ENCODE assay signal across 19 cellular contexts in the genomic region with DNA sequence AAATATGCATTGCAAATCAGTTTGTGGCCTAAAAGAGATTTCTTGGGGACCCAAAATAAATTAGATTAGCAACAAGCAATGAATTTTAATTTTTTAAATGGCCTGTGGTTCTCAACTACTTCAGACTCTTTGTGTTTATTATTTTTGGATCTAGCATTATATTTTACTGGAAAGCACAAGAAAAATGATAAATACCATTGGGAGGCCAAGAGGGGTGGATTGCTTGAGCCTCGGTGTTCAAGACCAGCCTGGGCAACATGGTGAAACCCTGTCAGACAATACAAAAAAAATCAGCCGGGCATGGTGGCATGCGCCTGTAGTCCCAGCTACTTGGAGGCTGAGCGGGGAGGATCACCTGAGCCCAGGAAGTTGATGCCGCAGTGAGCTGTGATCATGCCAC. TPM values are rescaled to one million over a fixed set of nuclear protein-coding genes. Genes with fewer than 3 reads are reported as not detected.
DNase-seq lines count a peak whose midpoint lies in the region; ATAC-seq and TF ChIP-seq lines count a peak whose summit lies in the region.
"Had no signal": no experiment of that assay in that cellular context is flagged by ENCODE, and none has a peak within 500 bp of the region (broad histone marks: within the 10 kb centered on the region; RNA-seq: fewer than 3 reads in every experiment).

No MANE protein-coding gene starts in this region.

- DNase-seq in MG63 = peak; percentile 14
- DNase-seq in choroid plexus epithelial cell (ENCODE audit: low read depth) = peak; percentile 55
- DNase-seq in left lung = no peak
- DNase-seq in thyroid gland = no peak
- DNase-seq in iPS-NIHi11 (ENCODE audit: low spot score) = no peak
- no peak for DNase-seq in AML-193 (lab: John Stamatoyannopoulos, UW)
- DNase-seq in Kasumi-1 (lab: John Stamatoyannopoulos, UW) = no peak
- DNase-seq in mucosa of descending colon = no peak
- DNase-seq: activated CD4-positive, alpha-beta T cell treated with anti-CD3 and anti-CD28 coated beads for 1 hour; activated gamma-delta T cell; colonic mucosa; glutamatergic neuron; Karpas-422; left ventricle myocardium superior; NCI-H1436 treated with DMSO at 0.1 percent for 48 hours; NCI-H2171 treated with DMSO at 0.1 percent for 48 hours; ovary; right lobe of liver; stimulated activated CD4-positive, alpha-beta T cell treated with anti-CD3 and anti-CD28 coated beads, Interleukin-2, amount 100 ng/mL, for 24 hours had no signal

- no peak overlapping the region for H3K4me3 ChIP-seq in MG63
- H3K4me3 ChIP-seq in choroid plexus epithelial cell (ENCODE audit: low read depth, low read length) = no peak overlapping the region
- no peak overlapping the region for H3K4me3 ChIP-seq in left lung
- H3K4me3 ChIP-seq in thyroid gland (replicated peaks in 1 of 3) = no peak overlapping the region
- H3K4me3 ChIP-seq in mucosa of descending colon = no peak overlapping the region
- H3K4me3 ChIP-seq: colonic mucosa, ovary, right lobe of liver had no signal

- intact Hi-C loops in left lung (cut with DNase I) = no loop called here
- intact Hi-C loops in thyroid gland (cut with DNase I) = no loop called here
- intact Hi-C loops in mucosa of descending colon (cut with DNase I, micrococcal nuclease) = no loop called here

- H3K36me3 ChIP-seq in MG63 (peaks cover 9% of the 10 kb centered on the region), left lung (peaks cover 0 to 23% of the 10 kb centered on the region in 2 donors), thyroid gland (no peaks in the 10 kb centered on the region), mucosa of descending colon (ENCODE audit: low read depth) (no peaks in the 10 kb centered on the region)
- H3K36me3 ChIP-seq: colonic mucosa, ovary had no signal

- ATAC-seq in left lung = no peak
- ATAC-seq in mucosa of descending colon = no peak
- ATAC-seq: left ventricle myocardium superior had no signal

- TF ChIP-seq POLR2A in thyroid gland (IDR thresholded peaks at IDR 0.05) = no peak

- 92 to 94% methylated on average over 5 of the region's 5 CpGs for WGBS in thyroid gland, 2 donors

- H3K9me3 ChIP-seq in MG63 (no peaks in the 10 kb centered on the region), left lung (no peaks in the 10 kb centered on the region), thyroid gland (no peaks in the 10 kb centered on the region), mucosa of descending colon (no peaks in the 10 kb centered on the region)
- H3K9me3 ChIP-seq: colonic mucosa, ovary, right lobe of liver had no signal

- no peak for TF ChIP-seq CTCF in choroid plexus epithelial cell (conservative IDR thresholded peaks at IDR 0.05; ENCODE audit: low read depth, low read length)
- no peak for TF ChIP-seq CTCF in left lung (IDR thresholded peaks at IDR 0.05)
- no peak for TF ChIP-seq CTCF in thyroid gland (IDR thresholded peaks at IDR 0.05)
- no peak for TF ChIP-seq CTCF in mucosa of descending colon (IDR thresholded peaks at IDR 0.05)

- H3K27me3 ChIP-seq in MG63 (no peaks in the 10 kb centered on the region), left lung (no peaks in the 10 kb centered on the region), thyroid gland (no peaks in the 10 kb centered on the region)
- H3K27me3 ChIP-seq: colonic mucosa, ovary, right lobe of liver had no signal

- H3K4me1 ChIP-seq in left lung (peaks cover 4 to 43% of the 10 kb centered on the region in 2 donors), thyroid gland (peaks cover 6% of the 10 kb centered on the region in 2 donors), mucosa of descending colon (ENCODE audit: low read depth) (no peaks in the 10 kb centered on the region)
- H3K4me1 ChIP-seq: colonic mucosa, right lobe of liver had no signal

- H3K27ac ChIP-seq in left lung (peak overlapping the region; percentile 64 to 85), thyroid gland (peak overlapping the region in 2 of 3 donors; percentile 31 to 36)
- H3K27ac ChIP-seq: colonic mucosa, ovary had no signal

RNA-seq across cellular contexts. Expression of gene LACTB, which starts 13.6 kb away (rescaled TPM):
- 41.5 and 50.4 TPM in 2 replicates for total RNA-seq in MG63 (2014; rRNA removed; shearing (Covaris generic); ENCODE audit: low replicate concordance)
- total RNA-seq in left lung (10 to 100 TPM; 28.4 to 41.8 TPM), thyroid gland (10 to 100 TPM in 3 of 4 donors, 1 to 10 TPM in 1; 8.9 to 25.9 (median 12.1) TPM), mucosa of descending colon (10 to 100 TPM; 19.8 to 24.0 (median 21.1) TPM)

RNA-seq across cellular contexts. Expression of gene RPS27L, which starts 22.0 kb away (rescaled TPM):
- 42.6 and 193 TPM in 2 replicates for total RNA-seq in MG63 (2014; rRNA removed; shearing (Covaris generic); ENCODE audit: low replicate concordance)
- total RNA-seq in left lung (100 to 1,000 TPM; 158 to 242 TPM), thyroid gland (100 to 1,000 TPM in 1 of 4 donors, 10 to 100 TPM in 3; 38.6 to 126 (median 88.9) TPM), mucosa of descending colon (100 to 1,000 TPM; 187 to 234 (median 208) TPM)

RNA-seq across cellular contexts. Expression of gene RAB8B, which starts 54.1 kb away (rescaled TPM):
- 14.4 and 16.0 TPM in 2 replicates for total RNA-seq in MG63 (2014; rRNA removed; shearing (Covaris generic); ENCODE audit: low replicate concordance)
- total RNA-seq in left lung (10 to 100 TPM; 45.1 to 60.2 TPM), thyroid gland (10 to 100 TPM; 17.6 to 36.0 (median 22.1) TPM), mucosa of descending colon (10 to 100 TPM in 2 of 3 donors, 1 to 10 TPM in 1; 7.4 to 26.4 (median 18.3) TPM)

Comparison
In these comparisons a context has a peak if more than half of its experiments do, and no peak if none do; other contexts are left out.
1. DNase-seq: peak in MG63 (single experiment) and choroid plexus epithelial cell (single experiment); none in left lung (0 of 2), thyroid gland (0 of 2), iPS-NIHi11 (single experiment), AML-193 (0 of 2), Kasumi-1 (0 of 2) and mucosa of descending colon (0 of 3).